Comparison of ENCODE assay signal across 11 cellular contexts in the genomic region with DNA sequence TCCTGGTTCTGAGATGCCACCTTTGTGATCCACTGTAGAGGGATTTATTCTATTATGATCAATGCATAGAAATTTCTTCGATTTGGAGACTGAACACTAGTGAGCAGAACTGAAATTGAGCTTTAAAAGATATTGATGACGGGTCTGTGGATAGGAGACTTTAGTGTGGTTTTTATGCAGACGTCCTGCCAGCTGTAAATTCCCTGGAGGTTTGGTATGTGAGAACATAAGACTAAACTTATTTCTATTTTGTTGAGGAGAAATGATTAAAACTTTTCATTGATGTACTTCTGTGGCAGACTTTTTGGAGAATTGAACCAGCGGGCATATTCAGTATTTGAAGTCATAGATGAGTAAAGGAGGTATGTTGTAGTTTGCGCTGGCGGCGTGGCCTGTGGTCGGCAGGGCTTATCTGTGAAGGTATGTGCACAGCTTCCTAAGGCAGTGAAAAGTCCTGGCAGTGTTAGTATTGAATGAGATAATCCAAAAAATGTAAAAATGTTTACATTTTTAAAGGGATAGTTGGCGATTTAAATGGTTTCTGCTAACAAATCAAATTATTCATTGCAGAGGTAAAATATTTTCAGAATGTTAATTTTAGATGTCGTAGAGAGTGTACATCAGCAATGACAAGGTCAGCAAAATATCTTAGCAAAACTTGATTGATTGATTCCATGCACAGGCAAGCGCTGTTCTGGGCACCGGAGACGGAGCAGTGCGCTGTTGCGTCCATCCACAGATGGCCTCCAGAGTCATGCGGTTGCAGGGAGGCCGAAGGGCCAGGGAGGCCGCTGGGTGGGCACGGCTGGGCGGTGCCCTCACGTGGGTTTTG. TPM values are rescaled to one million over a fixed set of nuclear protein-coding genes. Genes with fewer than 3 reads are reported as not detected.
DNase-seq lines count a peak whose midpoint lies in the region; ATAC-seq, FAIRE-seq and TF ChIP-seq lines count a peak whose summit lies in the region.
"Had no signal": no experiment of that assay in that cellular context is flagged by ENCODE, and none has a peak within 500 bp of the region (broad histone marks: within the 10 kb centered on the region; RNA-seq: fewer than 3 reads in every experiment).

No MANE protein-coding gene starts in this region.

- no TSS peak for BruUV-seq in K562 (replicated peaks; lab: Mats Ljungman, UMichigan)

- no peak overlapping the region for H3K4me2 ChIP-seq in K562 (ENCODE audit: insufficient read depth, low read length)

- H2AFZ ChIP-seq in K562 (ENCODE audit: low read depth, low read length), result no peak overlapping the region

- DNase-seq in right atrium auricular region (ENCODE audit: low spot score) (no peak), left ventricle myocardium superior (no peak), K562 (ENCODE audit: extremely low read depth in 1 of 4, low spot score in 3 of 4) (no peak), right lobe of liver (no peak), vagina (ENCODE audit: extremely low spot score in 2 of 2) (no peak), HuH-7.5 (ENCODE audit: low spot score) (no peak), CD1c-positive myeloid dendritic cell (ENCODE audit: extremely low spot score) (no peak)
- DNase-seq: NCI-H510A had no signal

- ATAC-seq in left ventricle myocardium superior (no peak), K562 (no peak), right lobe of liver (no peak), HG02610 (IDR thresholded peaks at IDR 0.05; ENCODE audit: unreplicated experiment) (no peak)

- intact Hi-C loops in left ventricle myocardium superior (cut with micrococcal nuclease) (no loop called here), K562 (cut with micrococcal nuclease) (no loop called here), right lobe of liver (cut with DNase I) (no loop called here), vagina (cut with DNase I) (no loop called here)

- peaks cover 87% of the 10 kb centered on the region for H3K79me2 ChIP-seq in K562 (ENCODE audit: control insufficient read depth, insufficient read depth, low read length)

- H4K20me1 ChIP-seq in K562 (replicated peaks; ENCODE audit: control insufficient read depth, insufficient read depth, low read length), result peaks cover 41% of the 10 kb centered on the region

- peak overlapping the region in 1 of 2 experiments; percentile 56; a peak in 1 of 4 replicates for H3K9ac ChIP-seq in K562 (ENCODE audit: insufficient read depth in 1 of 2, low read depth in 2 of 2, low read length in 2 of 2)

- no peak for TF ChIP-seq EP300 in K562 (IDR thresholded peaks at IDR 0.05; ENCODE audit: low read length)

- no peaks in the 10 kb centered on the region for H3K9me3 ChIP-seq in right atrium auricular region
- no peaks in the 10 kb centered on the region for H3K9me3 ChIP-seq in K562 (replicated peaks; ENCODE audit: control insufficient read depth, insufficient read depth, low read depth, low read length)
- no peaks in the 10 kb centered on the region for H3K9me3 ChIP-seq in right lobe of liver
- no peaks in the 10 kb centered on the region for H3K9me3 ChIP-seq in vagina

- CTCF ChIA-PET in K562 (lab: Yijun Ruan, JAX; ENCODE audit: low intra/inter-chr PET ratio), result no interaction called here

- TF ChIP-seq POLR2A in K562 (conservative IDR thresholded peaks at IDR 0.05) (no peak), right lobe of liver (IDR thresholded peaks at IDR 0.05) (no peak), vagina (IDR thresholded peaks at IDR 0.05) (no peak)

- peaks cover 6% of the 10 kb centered on the region for H3K9me1 ChIP-seq in K562 (ENCODE audit: control insufficient read depth, insufficient read depth, low read length)

- 84% methylated on average over 21 of the region's 21 CpGs for WGBS in K562 (ENCODE audit: insufficient coverage, low coverage, missing lambda C conversion rate)
- WGBS in right lobe of liver (ENCODE audit: insufficient coverage, low coverage, low lambda C conversion rate, missing lambda C conversion rate), result 72% methylated on average over 11 of the region's 21 CpGs

- H3K27me3 ChIP-seq in right atrium auricular region (no peaks in the 10 kb centered on the region), K562 (ENCODE audit: control insufficient read depth in 2 of 2, insufficient read depth in 2 of 2, low read length in 2 of 2) (no peaks in the 10 kb centered on the region), right lobe of liver (no peaks in the 10 kb centered on the region), vagina (no peaks in the 10 kb centered on the region)

- TF ChIP-seq CTCF in right atrium auricular region (IDR thresholded peaks at IDR 0.05), result no peak
- no peak for TF ChIP-seq CTCF in K562 (IDR thresholded peaks at IDR 0.05 in 2 of 3, conservative IDR thresholded peaks at IDR 0.05 in 1 of 3; ENCODE audit: insufficient read depth in 2 of 3, low read depth in 1 of 3, low read length in 3 of 3)
- TF ChIP-seq CTCF in right lobe of liver (IDR thresholded peaks at IDR 0.05), result no peak
- TF ChIP-seq CTCF in vagina (IDR thresholded peaks at IDR 0.05), result no peak

- H3K36me3 ChIP-seq in right atrium auricular region (peaks cover 13% of the 10 kb centered on the region), K562 (ENCODE audit: control insufficient read depth, insufficient read depth, low read length) (peaks cover 73% of the 10 kb centered on the region), right lobe of liver (peaks cover 0 to 1% (median 0%) of the 10 kb centered on the region in 4 donors), vagina (peaks cover 0 to 12% of the 10 kb centered on the region in 2 donors)

- peak overlapping the region; percentile 54 to 72 for H3K27ac ChIP-seq in right atrium auricular region
- H3K27ac ChIP-seq in K562 (ENCODE audit: extremely low read depth, low read depth, low read length), result no peak overlapping the region
- peak overlapping the region in 2 of 3 donors; percentile 33 to 67 for H3K27ac ChIP-seq in right lobe of liver
- H3K27ac ChIP-seq in vagina, result peak overlapping the region; percentile 57

- TF ChIP-seq RAD21 in K562 (CRISPR knock-in tag; conservative IDR thresholded peaks at IDR 0.05 in 1 of 2, IDR thresholded peaks at IDR 0.05 in 1 of 2), result no peak

- POLR2A ChIA-PET in K562 (lab: Yijun Ruan, JAX), result interaction anchor here (0.6 kb wide), 1 partner anchor 290 kb away, joined by 3 read pairs; no protein-coding TSS in a partner anchor

- H3K4me3 ChIP-seq in right atrium auricular region (peak overlapping the region in 1 of 2 donors; percentile 21), K562 (no peak overlapping the region), right lobe of liver (no peak overlapping the region), vagina (no peak overlapping the region)

- no peak for FAIRE-seq in K562 (lab: Jason Lieb, UNC)
- FAIRE-seq: colon, TTC549 had no signal

- in situ Hi-C loops in K562 (cut with MboI), result loop anchor here (25.0 kb wide), 1 partner anchor 1246 kb away; no protein-coding TSS in a partner anchor

- peaks cover 0 to 60% of the 10 kb centered on the region in 2 donors for H3K4me1 ChIP-seq in right atrium auricular region
- H3K4me1 ChIP-seq in K562 (replicated peaks in 1 of 2; ENCODE audit: control insufficient read depth in 2 of 2, insufficient read depth in 2 of 2, low read length in 2 of 2), result peaks cover 6 to 21% of the 10 kb centered on the region in 2 experiments
- peaks cover 0 to 74% (median 40%) of the 10 kb centered on the region in 4 donors for H3K4me1 ChIP-seq in right lobe of liver
- peaks cover 70% of the 10 kb centered on the region for H3K4me1 ChIP-seq in vagina

TF ChIP-seq in K562, 482 proteins besides CTCF, POLR2A, EP300 and RAD21 (continues in another document):
- TF ChIP-seq POLR2G (IDR thresholded peaks at IDR 0.05; ENCODE audit: low read depth, low read length) (0 out of 2 replicates have a peak, but pooled peaks have one; percentile 20), C11orf30 (IDR thresholded peaks at IDR 0.05; ENCODE audit: low read depth) (peak; percentile 18; the same call in 1 of the 2 replicates), ZNF165 (CRISPR knock-in tag; IDR thresholded peaks at IDR 0.05; ENCODE audit: borderline replicate concordance) (no peak), TFAM (CRISPR knock-in tag; conservative IDR thresholded peaks at IDR 0.05) (no peak), ZNF311 (CRISPR knock-in tag; IDR thresholded peaks at IDR 0.05) (no peak), ZNF316 (IDR thresholded peaks at IDR 0.05) (peak; percentile 73)

RNA-seq across cellular contexts. Expression of gene TENT4A, which starts 20.4 kb away (rescaled TPM):
- 10 to 100 TPM in 1 of 2 donors, 1 to 10 TPM in 1; 7.3 to 14.9 TPM for total RNA-seq in right atrium auricular region
- 10.7 TPM for total RNA-seq in left ventricle myocardium superior
- 144 and 165 TPM in 2 replicates for total RNA-seq in K562 (2011; cell fraction: chromatin; rRNA removed; ENCODE audit: low replicate concordance)
- 58.9 and 66.3 TPM in 2 replicates for total RNA-seq in K562 (2011; cell fraction: nucleolus; rRNA removed)
- total RNA-seq in K562 (2011; cell fraction: nucleoplasm; rRNA removed), result 88.6 and 115 TPM in 2 replicates
- 10.9 and 16.5 TPM in 2 replicates for total RNA-seq in K562 (2014; rRNA removed)
- total RNA-seq in K562 (2014; rRNA removed; fragmentation: Illumina TruSeq; extraction: Trizol), result 11.6 and 13.0 TPM in 2 replicates
- total RNA-seq in K562 (2015; rRNA removed; fragmentation: Illumina TruSeq; extraction: Trizol), result 14.9 and 17.7 TPM in 2 replicates
- total RNA-seq in K562 (2021), result 24.0 and 26.6 TPM in 2 replicates
- 7.4 and 8.2 TPM in 2 replicates for polyA plus RNA-seq in K562 (2011; rRNA removed)
- polyA plus RNA-seq in K562 (2011; cell fraction: cytosol; rRNA removed), result 4.4 and 5.5 TPM in 2 replicates
- 76.9 and 93.7 TPM in 2 replicates for polyA plus RNA-seq in K562 (2011; cell fraction: nucleus; rRNA removed)
- 14.4 and 14.7 TPM in 2 replicates for polyA plus RNA-seq in K562 (2012)
- polyA plus RNA-seq in K562 (2014; fragmentation: Illumina TruSeq; extraction: Trizol), result 25.7 and 27.3 TPM in 2 replicates
- polyA plus RNA-seq in K562 (2014; fragmentation: Nextera tagmentation; extraction: Ambion mirVana), result 1 to 10 TPM; 1.3 to 1.6 TPM
- polyA plus RNA-seq in K562 (2014; rRNA removed), result 18.8 and 20.3 TPM in 2 replicates
- 14.8 and 19.0 TPM in 2 replicates for polyA minus RNA-seq in K562 (2011; rRNA and poly(A)+ RNA removed)
- 7.3 and 8.5 TPM in 2 replicates for polyA minus RNA-seq in K562 (2011; cell fraction: cytosol; rRNA and poly(A)+ RNA removed)
- polyA minus RNA-seq in K562 (2011; cell fraction: nucleus; rRNA and poly(A)+ RNA removed), result 41.6 and 56.6 TPM in 2 replicates
- 10 to 100 TPM in 4 of 6 experiments, 1 to 10 TPM in 2; 8.5 to 23.1 (median 13.2) TPM for total RNA-seq in right lobe of liver
- total RNA-seq in vagina, result 38.1 TPM
